1 cellular context compared by ENCODE assay signal in genomic region chr18:36127866-36128845, GRCh38.
A peak's percentile ranks its signal among the peaks of the same experiment; 100 is the strongest.
TF ChIP-seq lines count a peak whose summit lies in the region.

No MANE protein-coding gene starts in this region.

TF ChIP-seq in K562, 482 proteins besides CTCF, POLR2A, EP300 and RAD21:
- peak; percentile 44; the same call in 1 of the 2 replicates for TF ChIP-seq TFAP4 (CRISPR knock-in tag; IDR thresholded peaks at IDR 0.05; ENCODE audit: borderline replicate concordance)
- no peak for TF ChIP-seq CREB1 (IDR thresholded peaks at IDR 0.05)
- no peak for TF ChIP-seq CREB1 (CRISPR knock-in tag; IDR thresholded peaks at IDR 0.05)
- no peak for TF ChIP-seq SRSF9 (IDR thresholded peaks at IDR 0.05; ENCODE audit: borderline replicate concordance, low read depth, low read length)
- TF ChIP-seq ZNF23 (CRISPR knock-in tag; IDR thresholded peaks at IDR 0.05) = no peak
- peak; percentile 41 for TF ChIP-seq DACH1 (IDR thresholded peaks at IDR 0.05; ENCODE audit: partially characterized antibody)
- no peak for TF ChIP-seq HNRNPLL (IDR thresholded peaks at IDR 0.05; ENCODE audit: low read depth, low read length, poor library complexity, severe bottlenecking)
- TF ChIP-seq CEBPB (tag; IDR thresholded peaks at IDR 0.05) = peak; percentile 43
- TF ChIP-seq SMAD2 (IDR thresholded peaks at IDR 0.05; ENCODE audit: low read depth, low read length) = no peak
- no peak for TF ChIP-seq BCL6 (CRISPR knock-in tag; IDR thresholded peaks at IDR 0.05)
- no peak for TF ChIP-seq IFI16 (CRISPR knock-in tag; IDR thresholded peaks at IDR 0.05)
- no peak for TF ChIP-seq SIX5 (IDR thresholded peaks at IDR 0.05; ENCODE audit: borderline replicate concordance in 1 of 2, insufficient read depth in 1 of 2, low read depth in 1 of 2, low read length in 2 of 2)
- TF ChIP-seq ZNF395 (CRISPR knock-in tag; IDR thresholded peaks at IDR 0.05) = 0 out of 2 replicates have a peak, but pooled peaks have one; percentile 4
- TF ChIP-seq MTF1 (CRISPR knock-in tag; IDR thresholded peaks at IDR 0.05; ENCODE audit: borderline replicate concordance) = no peak
- TF ChIP-seq CBFA2T2 (conservative IDR thresholded peaks at IDR 0.05) = no peak
- TF ChIP-seq HIVEP1 (CRISPR knock-in tag; IDR thresholded peaks at IDR 0.05) = no peak
- no peak for TF ChIP-seq SMARCA5 (IDR thresholded peaks at IDR 0.05)
- no peak for TF ChIP-seq FOXP1 (CRISPR knock-in tag; IDR thresholded peaks at IDR 0.05)
